28 cellular contexts compared by ENCODE assay signal in the genomic region with DNA sequence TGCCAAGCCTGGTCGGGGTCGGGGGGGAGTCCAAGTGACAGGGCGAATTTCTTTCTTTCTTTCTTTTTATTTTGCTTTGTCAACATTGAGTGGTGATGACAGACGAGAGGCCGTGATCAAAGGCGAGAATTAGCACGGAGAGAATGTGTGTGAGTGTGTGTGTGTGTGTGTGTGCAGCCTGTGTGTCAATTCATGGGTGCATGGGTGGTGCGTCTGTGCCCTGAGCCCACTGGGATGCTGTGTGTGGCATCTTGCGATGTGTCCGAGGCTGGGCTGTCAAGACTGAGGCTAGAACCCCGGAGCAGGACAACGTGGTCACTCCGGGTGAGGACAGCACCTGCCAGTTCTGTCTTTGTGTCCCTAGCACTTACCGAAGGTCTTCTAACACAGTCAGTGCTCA. TPM values are rescaled to one million over a fixed set of nuclear protein-coding genes. Genes with fewer than 3 reads are reported as not detected.
DNase-seq lines count a peak whose midpoint lies in the region; ATAC-seq, FAIRE-seq and TF ChIP-seq lines count a peak whose summit lies in the region.
"Had no signal": no experiment of that assay in that cellular context is flagged by ENCODE, and none has a peak within 500 bp of the region (broad histone marks: within the 10 kb centered on the region; RNA-seq: fewer than 3 reads in every experiment).

No MANE protein-coding gene starts in this region.

- H3K27me3 ChIP-seq in HepG2 (ENCODE audit: control insufficient read depth in 1 of 2, insufficient read depth in 2 of 2, low read length in 2 of 2), result peaks cover 6 to 78% of the 10 kb centered on the region in 2 experiments; a peak in 4 of 5 replicates
- peaks cover 0 to 25% of the 10 kb centered on the region in 2 donors for H3K27me3 ChIP-seq in right lobe of liver
- H3K27me3 ChIP-seq in neural progenitor cell, result peaks cover 42% of the 10 kb centered on the region

- 0% methylated on average over 12 of the region's 14 CpGs for WGBS in HepG2 (ENCODE audit: low lambda C conversion rate)
- 31% methylated on average over 10 of the region's 14 CpGs for WGBS in right lobe of liver (ENCODE audit: insufficient coverage, low coverage, low lambda C conversion rate, missing lambda C conversion rate)

- POLR2A ChIA-PET in HepG2 (lab: Yijun Ruan, JAX), result no interaction called here

- H3K9ac ChIP-seq in HepG2 (ENCODE audit: insufficient read depth, low read depth, low read length) (no peak overlapping the region), neural progenitor cell (no peak overlapping the region)

- ATAC-seq in HepG2, result no peak
- no peak for ATAC-seq in right lobe of liver
- ATAC-seq in GM21619 (IDR thresholded peaks at IDR 0.05; ENCODE audit: unreplicated experiment), result no peak
- ATAC-seq: CD8-positive, alpha-beta T cell; Panc1 had no signal

- H3K4me2 ChIP-seq in HepG2 (ENCODE audit: low read depth, low read length), result no peak overlapping the region
- H3K4me2 ChIP-seq in neural progenitor cell, result no peak overlapping the region

- intact Hi-C loops in HepG2 (cut with micrococcal nuclease; ENCODE audit: unreplicated experiment) (no loop called here), right lobe of liver (cut with DNase I) (loop anchor here in 1 of 2 donors (5.0 kb wide), 2 partner anchors 76 to 236 kb away; no protein-coding TSS in a partner anchor)

- no peaks in the 10 kb centered on the region for H3K9me3 ChIP-seq in HepG2 (ENCODE audit: low read length)
- no peaks in the 10 kb centered on the region for H3K9me3 ChIP-seq in right lobe of liver
- H3K9me3 ChIP-seq in neural progenitor cell (ENCODE audit: low read depth), result no peaks in the 10 kb centered on the region
- H3K9me3 ChIP-seq: Caco-2, MG63 had no signal

- no peak for TF ChIP-seq EP300 in HepG2 (IDR thresholded peaks at IDR 0.05; ENCODE audit: low read depth in 2 of 2, low read length in 2 of 2)
- no peak for TF ChIP-seq EP300 in HepG2 (CRISPR knock-in tag; IDR thresholded peaks at IDR 0.05; ENCODE audit: borderline replicate concordance)

- H3F3A ChIP-seq in neural progenitor cell (ENCODE audit: low read depth), result peaks cover 29% of the 10 kb centered on the region

- TF ChIP-seq POLR2A in HepG2 (IDR thresholded peaks at IDR 0.05; ENCODE audit: insufficient read depth in 1 of 2, low read depth in 2 of 2, low read length in 2 of 2) (no peak), right lobe of liver (IDR thresholded peaks at IDR 0.05) (no peak)

- no peaks in the 10 kb centered on the region for H3K79me2 ChIP-seq in HepG2 (ENCODE audit: insufficient read depth, low read length)
- no peaks in the 10 kb centered on the region for H3K79me2 ChIP-seq in neural progenitor cell (ENCODE audit: low read depth)

- H3K27ac ChIP-seq in HepG2 (ENCODE audit: extremely low read length, insufficient read depth, low read length), result no peak overlapping the region
- no peak overlapping the region for H3K27ac ChIP-seq in right lobe of liver
- H3K27ac ChIP-seq in neural progenitor cell, result no peak overlapping the region
- H3K27ac ChIP-seq: C4-2B, RWPE1, SK-N-MC had no signal

- H3K4me1 ChIP-seq in HepG2 (ENCODE audit: insufficient read depth, low read length), result peaks cover 8% of the 10 kb centered on the region
- peaks cover 0 to 10% (median 0%) of the 10 kb centered on the region in 4 donors for H3K4me1 ChIP-seq in right lobe of liver
- H3K4me1 ChIP-seq in neural progenitor cell, result peaks cover 6% of the 10 kb centered on the region

- peak overlapping the region; percentile 40 for H3K27ac Mint-ChIP-seq in neural progenitor cell
- H3K27ac Mint-ChIP-seq: CD8-positive, alpha-beta T cell; HFFc6 had no signal

- H3K4me3 ChIP-seq in HepG2 (replicated peaks in 1 of 3; ENCODE audit: insufficient read depth in 1 of 3, low read depth in 2 of 3, low read length in 3 of 3), result no peak overlapping the region
- H3K4me3 ChIP-seq in right lobe of liver, result no peak overlapping the region
- no peak overlapping the region for H3K4me3 ChIP-seq in neural progenitor cell
- H3K4me3 ChIP-seq: MG63, SK-N-MC had no signal

- DNase-seq in HepG2 (ENCODE audit: low spot score) (no peak), right lobe of liver (no peak), NCI-H69 (lab: John Stamatoyannopoulos, UW) (peak; percentile 41), neural progenitor cell (ENCODE audit: low spot score) (no peak), NCI-H1092 (lab: John Stamatoyannopoulos, UW) (no peak), DMS114 treated with DMSO at 0.1 percent for 48 hours (lab: John Stamatoyannopoulos, UW; ENCODE audit: unreplicated experiment) (no peak)
- DNase-seq: Caco-2; CD8-positive, alpha-beta T cell; DND-41; HFFc6; KG1; NCI-H2029; NCI-H446; NCI-H524 treated with DMSO at 0.1 percent for 48 hours; SIG-M5 had no signal

- H2AFZ ChIP-seq in HepG2 (ENCODE audit: low read length) (no peak overlapping the region), neural progenitor cell (replicated peaks) (no peak overlapping the region)

- peaks cover 36% of the 10 kb centered on the region for H3K27me3 Mint-ChIP-seq in neural progenitor cell (ENCODE audit: insufficient read depth, low read depth)

- BruUV-seq in HepG2 (replicated peaks; lab: Mats Ljungman, UMichigan), result no TSS peak

- no peaks in the 10 kb centered on the region for H3K9me3 Mint-ChIP-seq in neural progenitor cell
- H3K9me3 Mint-ChIP-seq: CD8-positive, alpha-beta T cell; HFFc6 had no signal

- no peak overlapping the region for H3K4me3 Mint-ChIP-seq in neural progenitor cell
- H3K4me3 Mint-ChIP-seq: CD8-positive, alpha-beta T cell; HFFc6 had no signal

- peaks cover 13% of the 10 kb centered on the region; the same call in 1 of the 2 replicates for H4K20me1 ChIP-seq in HepG2 (ENCODE audit: insufficient read depth, low read length)
- peaks cover 13% of the 10 kb centered on the region for H4K20me1 ChIP-seq in neural progenitor cell (ENCODE audit: low read depth)

- in situ Hi-C loops in HepG2 (cut with HindIII; ENCODE audit: extremely low pct_ligation_motif_present, low pct_unique_long_range_greater_than_20kb), result loop anchor here (5.0 to 10.0 kb wide), 2 partner anchors 46 to 169 kb away; a partner anchor contains a TSS

- FAIRE-seq in HepG2 (lab: Jason Lieb, UNC), result no peak
- FAIRE-seq: GM12892, GM19239, H54, HTR-8/SVneo had no signal

- H3K36me3 ChIP-seq in HepG2 (replicated peaks in 1 of 2; ENCODE audit: control insufficient read depth in 1 of 2, insufficient read depth in 2 of 2, low read length in 2 of 2), result no peaks in the 10 kb centered on the region
- H3K36me3 ChIP-seq in right lobe of liver, result no peaks in the 10 kb centered on the region
- H3K36me3 ChIP-seq in neural progenitor cell, result no peaks in the 10 kb centered on the region
- H3K36me3 ChIP-seq: MG63 had no signal

- H3K4me1 Mint-ChIP-seq in neural progenitor cell, result peaks cover 16% of the 10 kb centered on the region

- no peak for TF ChIP-seq RAD21 in HepG2 (CRISPR knock-in tag; IDR thresholded peaks at IDR 0.05)

- TF ChIP-seq CTCF in HepG2 (CRISPR knock-in tag; IDR thresholded peaks at IDR 0.05), result no peak
- TF ChIP-seq CTCF in right lobe of liver (IDR thresholded peaks at IDR 0.05), result no peak
- no peak for TF ChIP-seq CTCF in neural progenitor cell (IDR thresholded peaks at IDR 0.05)

- no peaks in the 10 kb centered on the region for H3K36me3 Mint-ChIP-seq in neural progenitor cell
- H3K36me3 Mint-ChIP-seq: CD8-positive, alpha-beta T cell had no signal

- CTCF ChIA-PET in HepG2 (lab: Yijun Ruan, JAX; ENCODE audit: low intra/inter-chr PET ratio, low total read pairs), result no interaction called here

RNA-seq across cellular contexts. Expression of a gene that starts 4.7 kb away (rescaled TPM):
- total RNA-seq in HepG2 (2016; rRNA removed; fragmentation: Illumina TruSeq; extraction: Trizol), result 0.89 TPM in 1 of 2 replicates, not detected in the other
- total RNA-seq in HepG2 (2016; cell fraction: cytosol; rRNA removed; fragmentation: Illumina TruSeq; extraction: Trizol; ENCODE audit: low read depth), result 4.4 and 6.3 TPM in 2 replicates
- 0.74 and 1.1 TPM in 2 replicates for total RNA-seq in HepG2 (2016; cell fraction: insoluble cytoplasmic fraction; rRNA removed; fragmentation: Illumina TruSeq; extraction: Trizol)
- total RNA-seq in HepG2 (2016; cell fraction: membrane; rRNA removed; fragmentation: Illumina TruSeq; extraction: Trizol), result 2.3 and 4.5 TPM in 2 replicates
- total RNA-seq in HepG2 (2016; cell fraction: nucleus; rRNA removed; fragmentation: Illumina TruSeq; extraction: Trizol), result 0.56 TPM in 1 of 2 replicates, not detected in the other
- 0.55 and 1.3 TPM in 2 replicates for polyA plus RNA-seq in HepG2 (2011; rRNA removed)
- polyA plus RNA-seq in HepG2 (2011; cell fraction: cytosol; rRNA removed), result 0.55 and 1.1 TPM in 2 replicates
- 0.40 and 1.6 TPM in 2 replicates for polyA plus RNA-seq in HepG2 (2011; cell fraction: nucleus; rRNA removed)
- polyA plus RNA-seq in HepG2 (2012), result 0.09 TPM in 1 of 2 replicates, not detected in the other
- 5.8 and 6.8 TPM in 2 replicates for polyA plus RNA-seq in HepG2 (2016; cell fraction: cytosol; fragmentation: Illumina TruSeq; extraction: Trizol; ENCODE audit: low read depth)
- polyA plus RNA-seq in HepG2 (2016; cell fraction: insoluble cytoplasmic fraction; fragmentation: Illumina TruSeq; extraction: Trizol; ENCODE audit: low read depth), result 0.68 TPM in 1 of 2 replicates, not detected in the other
- polyA plus RNA-seq in HepG2 (2016; cell fraction: membrane; fragmentation: Illumina TruSeq; extraction: Trizol; ENCODE audit: low read depth), result 2.8 and 3.7 TPM in 2 replicates
- polyA plus RNA-seq in HepG2 (2016; cell fraction: nucleus; fragmentation: Illumina TruSeq; extraction: Trizol; ENCODE audit: insufficient read depth, low read depth), result 0.70 and 1.6 TPM in 2 replicates
- 0.92 and 8.0 TPM in 2 replicates for polyA minus RNA-seq in HepG2 (2011; rRNA and poly(A)+ RNA removed; ENCODE audit: low replicate concordance)
- polyA minus RNA-seq in HepG2 (2011; cell fraction: cytosol; rRNA and poly(A)+ RNA removed), result 0.62 TPM in 1 of 2 replicates, not detected in the other
- 1.3 TPM in 1 of 2 replicates, not detected in the other for polyA minus RNA-seq in HepG2 (2011; cell fraction: nucleus; rRNA and poly(A)+ RNA removed)
- not detected for total RNA-seq in right lobe of liver
- 1.8 and 7.2 TPM in 2 replicates for total RNA-seq in neural progenitor cell (ENCODE audit: low replicate concordance)
- total RNA-seq: Caco-2; CD8-positive, alpha-beta T cell; OCI-LY7; T-helper 1 cell treated with Interleukin-12 subunit alpha and Interleukin-12 subunit beta and Interleukin-4 antibody, amounts not matched to agents 30 ng/mL and 1 ng/mL, for 36 hours had no signal

RNA-seq across cellular contexts. Expression of a gene that starts 47.2 kb away (rescaled TPM):
- total RNA-seq in HepG2 (2016; rRNA removed; fragmentation: Illumina TruSeq; extraction: Trizol) (not detected in 2 replicates), right lobe of liver (1 to 10 TPM in 1 of 6 experiments, not detected in 5; 3.3 TPM), neural progenitor cell (ENCODE audit: low replicate concordance) (not detected in 2 replicates)
- not detected in 2 replicates for total RNA-seq in HepG2 (2016; cell fraction: cytosol; rRNA removed; fragmentation: Illumina TruSeq; extraction: Trizol; ENCODE audit: low read depth)
- total RNA-seq in HepG2 (2016; cell fraction: insoluble cytoplasmic fraction; rRNA removed; fragmentation: Illumina TruSeq; extraction: Trizol), result not detected in 2 replicates
- not detected in 2 replicates for total RNA-seq in HepG2 (2016; cell fraction: membrane; rRNA removed; fragmentation: Illumina TruSeq; extraction: Trizol)
- total RNA-seq in HepG2 (2016; cell fraction: nucleus; rRNA removed; fragmentation: Illumina TruSeq; extraction: Trizol), result not detected in 2 replicates
- polyA plus RNA-seq in HepG2 (2011; rRNA removed), result not detected in 2 replicates
- polyA plus RNA-seq in HepG2 (2011; cell fraction: cytosol; rRNA removed), result not detected in 2 replicates
- polyA plus RNA-seq in HepG2 (2011; cell fraction: nucleus; rRNA removed), result not detected in 2 replicates
- polyA plus RNA-seq in HepG2 (2012), result 0.15 TPM in 1 of 2 replicates, not detected in the other
- polyA plus RNA-seq in HepG2 (2016; cell fraction: cytosol; fragmentation: Illumina TruSeq; extraction: Trizol; ENCODE audit: low read depth), result not detected in 2 replicates
- polyA plus RNA-seq in HepG2 (2016; cell fraction: insoluble cytoplasmic fraction; fragmentation: Illumina TruSeq; extraction: Trizol; ENCODE audit: low read depth), result not detected in 2 replicates
- not detected in 2 replicates for polyA plus RNA-seq in HepG2 (2016; cell fraction: membrane; fragmentation: Illumina TruSeq; extraction: Trizol; ENCODE audit: low read depth)
- polyA plus RNA-seq in HepG2 (2016; cell fraction: nucleus; fragmentation: Illumina TruSeq; extraction: Trizol; ENCODE audit: insufficient read depth, low read depth), result not detected in 2 replicates
- not detected in 2 replicates for polyA minus RNA-seq in HepG2 (2011; rRNA and poly(A)+ RNA removed; ENCODE audit: low replicate concordance)
- not detected in 2 replicates for polyA minus RNA-seq in HepG2 (2011; cell fraction: cytosol; rRNA and poly(A)+ RNA removed)
- polyA minus RNA-seq in HepG2 (2011; cell fraction: nucleus; rRNA and poly(A)+ RNA removed), result not detected in 2 replicates
- total RNA-seq: A673; Caco-2; CD8-positive, alpha-beta T cell; HFFc6; OCI-LY7; T-helper 1 cell treated with Interleukin-12 subunit alpha and Interleukin-12 subunit beta and Interleukin-4 antibody, amounts not matched to agents 30 ng/mL and 1 ng/mL, for 36 hours had no signal
